In the genomic region with DNA sequence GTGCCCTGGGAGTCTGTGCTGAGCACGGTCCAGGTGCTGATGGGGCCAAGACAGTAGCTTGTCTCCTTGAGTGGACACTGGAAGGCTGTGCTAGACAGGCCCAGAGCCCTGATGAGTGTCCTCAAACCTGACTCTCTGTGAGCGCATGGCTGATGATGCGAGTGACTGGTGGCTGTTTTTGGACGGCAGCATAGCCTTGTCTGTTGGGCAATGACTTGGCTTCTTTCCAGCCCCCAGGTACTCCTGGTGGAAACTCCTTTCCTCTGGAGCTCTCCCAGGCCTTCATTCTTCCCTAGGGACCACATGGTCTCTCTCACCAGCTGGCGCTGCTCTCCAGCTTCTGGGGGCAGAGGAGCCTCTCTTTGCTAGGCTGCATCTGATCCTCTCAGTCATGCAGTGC, we compare ENCODE assay signal across 28 cellular contexts.
DNase-seq lines count a peak whose midpoint lies in the region; ATAC-seq and TF ChIP-seq lines count a peak whose summit lies in the region.
"Had no signal": no experiment of that assay in that cellular context is flagged by ENCODE, and none has a peak within 500 bp of the region (broad histone marks: within the 10 kb centered on the region; RNA-seq: fewer than 3 reads in every experiment).

No MANE protein-coding gene starts in this region.

- DNase-seq in MCF 10A (ENCODE audit: unreplicated experiment): peak; percentile 84
- DNase-seq in mammary epithelial cell: no peak
- DNase-seq in NCI-H2107 treated with DMSO at 0.1 percent for 48 hours (lab: John Stamatoyannopoulos, UW; ENCODE audit: unreplicated experiment): peak; percentile 97
- peak; percentile 72 for DNase-seq in NCI-H69 (lab: John Stamatoyannopoulos, UW)
- no peak for DNase-seq in activated CD8-positive, alpha-beta memory T cell treated with anti-CD3 and anti-CD28 coated beads, Interleukin-2, amount 50 U/mL, for 48 hours
- no peak for DNase-seq in activated gamma-delta T cell (lab: John Stamatoyannopoulos, UW)
- no peak for DNase-seq in OCI-LY7 (ENCODE audit: low spot score)
- DNase-seq: activated CD4-positive, alpha-beta T cell treated with anti-CD3 and anti-CD28 coated beads for 48 hours; Calu3; central memory CD4-positive, alpha-beta T cell; foreskin melanocyte; immature natural killer cell; left ventricle myocardium inferior; NK-92 treated with Interleukin-12 subunit alpha and Interleukin-12 subunit beta, amount 100 ng/mL, for 24 hours; pancreas; right cardiac atrium; stomach; T-helper 2 cell; trophoblast cell had no signal

- peaks cover 29% of the 10 kb centered on the region for H3K4me1 Mint-ChIP-seq in MCF 10A (ENCODE audit: insufficient read depth, unreplicated experiment)
- H3K4me1 Mint-ChIP-seq: activated T-helper 17 cell treated with anti-CD3 and anti-CD28 coated beads, Interleukin-2, amount 50 U/mL, for 72 hours; immature natural killer cell had no signal

- no peaks in the 10 kb centered on the region for H3K9me2 ChIP-seq in OCI-LY7 (ENCODE audit: insufficient read depth, low read length)

- H3K27me3 ChIP-seq in mammary epithelial cell (ENCODE audit: insufficient read depth, low read length): no peaks in the 10 kb centered on the region
- H3K27me3 ChIP-seq: ascending aorta, hepatocyte, pancreas, stomach had no signal

- no peaks in the 10 kb centered on the region for H3K27me3 Mint-ChIP-seq in MCF 10A (ENCODE audit: insufficient read depth, unreplicated experiment)

- H3K36me3 Mint-ChIP-seq in MCF 10A (ENCODE audit: insufficient read depth, unreplicated experiment): peaks cover 4% of the 10 kb centered on the region
- H3K36me3 Mint-ChIP-seq: activated naive CD8-positive, alpha-beta T cell; immature natural killer cell had no signal

- in situ Hi-C loops in mammary epithelial cell (cut with MboI; ENCODE audit: low sequenced_read_pairs in 2 of 2): no loop called here

- BruUV-seq in MCF 10A (replicated peaks; lab: Mats Ljungman, UMichigan) (no TSS peak), mammary epithelial cell (replicated peaks; lab: Mats Ljungman, UMichigan) (no TSS peak), OCI-LY7 (replicated peaks; lab: Mats Ljungman, UMichigan) (no TSS peak)

- H2AFZ ChIP-seq in mammary epithelial cell (ENCODE audit: low read depth, low read length): no peak overlapping the region
- no peak overlapping the region for H2AFZ ChIP-seq in OCI-LY7 (ENCODE audit: low read length)
- H2AFZ ChIP-seq: hepatocyte had no signal

- no peaks in the 10 kb centered on the region for H3K4me1 ChIP-seq in mammary epithelial cell (ENCODE audit: insufficient read depth, low read length)
- no peaks in the 10 kb centered on the region for H3K4me1 ChIP-seq in OCI-LY7 (ENCODE audit: insufficient read depth, low read length, poor library complexity, severe bottlenecking)
- H3K4me1 ChIP-seq: A549, pancreas had no signal

- intact Hi-C loops in MCF 10A (cut with micrococcal nuclease): loop anchor here (10.0 kb wide), 1 partner anchor 620 kb away; no protein-coding TSS in a partner anchor
- intact Hi-C loops in mammary epithelial cell (cut with micrococcal nuclease): no loop called here
- intact Hi-C loops in OCI-LY7 (cut with micrococcal nuclease; ENCODE audit: unreplicated experiment): no loop called here

- H3K79me2 ChIP-seq in mammary epithelial cell (ENCODE audit: insufficient read depth, low read length) (no peaks in the 10 kb centered on the region), OCI-LY7 (ENCODE audit: insufficient read depth, low read depth, low read length) (no peaks in the 10 kb centered on the region)
- H3K79me2 ChIP-seq: hepatocyte had no signal

- no peak overlapping the region for H3K4me3 Mint-ChIP-seq in MCF 10A (ENCODE audit: unreplicated experiment)
- H3K4me3 Mint-ChIP-seq: activated naive CD8-positive, alpha-beta T cell; activated T-helper 17 cell treated with anti-CD3 and anti-CD28 coated beads, Interleukin-2, amount 50 U/mL, for 72 hours; immature natural killer cell; nephron had no signal

- dilution Hi-C loops in mammary epithelial cell (cut with HindIII; ENCODE audit: low sequenced_read_pairs): no loop called here

- TF ChIP-seq CTCF in MCF 10A (IDR thresholded peaks at IDR 0.05; ENCODE audit: unreplicated experiment) (no peak), mammary epithelial cell (conservative IDR thresholded peaks at IDR 0.05 in 1 of 2, IDR thresholded peaks at IDR 0.05 in 1 of 2; ENCODE audit: extremely low read depth in 1 of 2, insufficient read depth in 1 of 2, low read depth in 1 of 2, low read length in 2 of 2) (no peak), OCI-LY7 (conservative IDR thresholded peaks at IDR 0.05; ENCODE audit: low read length) (no peak)

- no peak for ATAC-seq in GM21723 (IDR thresholded peaks at IDR 0.05; ENCODE audit: unreplicated experiment)
- ATAC-seq: A549; activated T-helper 17 cell treated with anti-CD3 and anti-CD28 coated beads, Interleukin-2, amount 50 U/mL, for 72 hours; esophagus mucosa; right cardiac atrium had no signal

- WGBS in mammary epithelial cell (ENCODE audit: low coverage, missing lambda C conversion rate): 58% methylated on average over 4 of the region's 5 CpGs

- H3K9ac ChIP-seq in mammary epithelial cell (ENCODE audit: insufficient read depth, low read length): no peak overlapping the region

- H3K36me3 ChIP-seq in mammary epithelial cell (ENCODE audit: insufficient read depth, low read length): no peaks in the 10 kb centered on the region
- H3K36me3 ChIP-seq in OCI-LY7 (ENCODE audit: insufficient read depth, low read length): no peaks in the 10 kb centered on the region
- H3K36me3 ChIP-seq: ascending aorta, left ventricle myocardium inferior, pancreas, stomach had no signal

- CTCF ChIA-PET in MCF 10A (lab: Yijun Ruan, JAX) (interaction anchor here (0.6 kb wide), 1 partner anchor 43 kb away, joined by 3 read pairs; no protein-coding TSS in a partner anchor), mammary epithelial cell (lab: Charles Lee; ENCODE audit: low non-redundant PET) (no interaction called here), OCI-LY7 (lab: Charles Lee; ENCODE audit: unreplicated experiment) (no interaction called here)

- H3K4me3 ChIP-seq in mammary epithelial cell (replicated peaks in 1 of 3; ENCODE audit: insufficient read depth in 1 of 3, low read depth in 2 of 3, low read length in 3 of 3) (no peak overlapping the region), OCI-LY7 (ENCODE audit: low read depth, low read length, poor library complexity, severe bottlenecking) (no peak overlapping the region)
- H3K4me3 ChIP-seq: A549, ascending aorta, hepatocyte, left ventricle myocardium inferior, pancreas, SK-N-MC, stomach had no signal

- POLR2A ChIA-PET in MCF 10A (lab: Yijun Ruan, JAX): no interaction called here
- POLR2A ChIA-PET in OCI-LY7 (lab: Charles Lee): no interaction called here

- H3K27ac Mint-ChIP-seq in MCF 10A (ENCODE audit: low read depth, unreplicated experiment): no peak overlapping the region
- H3K27ac Mint-ChIP-seq: activated naive CD8-positive, alpha-beta T cell; activated T-helper 17 cell treated with anti-CD3 and anti-CD28 coated beads, Interleukin-2, amount 50 U/mL, for 72 hours; immature natural killer cell; nephron had no signal

- H3K4me2 ChIP-seq in mammary epithelial cell (ENCODE audit: insufficient read depth, low read depth, low read length) (no peak overlapping the region), OCI-LY7 (ENCODE audit: low read length) (no peak overlapping the region)
- H3K4me2 ChIP-seq: A549, hepatocyte had no signal

- H3K9me3 ChIP-seq in mammary epithelial cell (replicated peaks; ENCODE audit: insufficient read depth, low read length): no peaks in the 10 kb centered on the region
- no peaks in the 10 kb centered on the region for H3K9me3 ChIP-seq in OCI-LY7 (ENCODE audit: low read length)
- H3K9me3 ChIP-seq: A549, ascending aorta, pancreas had no signal

- H4K20me1 ChIP-seq in mammary epithelial cell (ENCODE audit: insufficient read depth, low read length) (no peaks in the 10 kb centered on the region), OCI-LY7 (ENCODE audit: insufficient read depth, low read length) (no peaks in the 10 kb centered on the region)

- H3K9me3 Mint-ChIP-seq in MCF 10A (ENCODE audit: unreplicated experiment): peaks cover 5% of the 10 kb centered on the region
- H3K9me3 Mint-ChIP-seq: activated T-helper 17 cell treated with anti-CD3 and anti-CD28 coated beads, Interleukin-2, amount 50 U/mL, for 72 hours had no signal

- H3K27ac ChIP-seq in mammary epithelial cell (ENCODE audit: insufficient read depth, low read depth, low read length): no peak overlapping the region
- H3K27ac ChIP-seq in OCI-LY7 (ENCODE audit: low read depth, low read length, poor library complexity, severe bottlenecking): no peak overlapping the region
- H3K27ac ChIP-seq: A549, ascending aorta, hepatocyte, left ventricle myocardium inferior, pancreas, SK-N-MC, stomach had no signal

Comparison
In these comparisons a context has a peak if more than half of its experiments do, and no peak if none do; other contexts are left out.
1. DNase-seq: peak in MCF 10A (single experiment), NCI-H2107 treated with DMSO at 0.1 percent for 48 hours (single experiment) and NCI-H69 (single experiment); none in mammary epithelial cell (single experiment), activated CD8-positive, alpha-beta memory T cell treated with anti-CD3 and anti-CD28 coated beads, Interleukin-2, amount 50 U/mL, for 48 hours (single experiment), activated gamma-delta T cell (single experiment) and OCI-LY7 (single experiment).